In genomic region chr10:89342219-89342966, GRCh38 we compare ENCODE assay signal across 11 cellular contexts. TPM values are rescaled to one million over a fixed set of nuclear protein-coding genes. Genes with fewer than 3 reads are reported as not detected.
A peak's percentile ranks its signal among the peaks of the same experiment; 100 is the strongest.
DNase-seq lines count a peak whose midpoint lies in the region; TF ChIP-seq lines count a peak whose summit lies in the region.
"Had no signal": no experiment of that assay in that cellular context is flagged by ENCODE, and none has a peak within 500 bp of the region (broad histone marks: within the 10 kb centered on the region; RNA-seq: fewer than 3 reads in every experiment).

No MANE protein-coding gene starts in this region.

- H3K4me3 Mint-ChIP-seq in CD14-positive monocyte: no peak overlapping the region

- H3K9me3 ChIP-seq in smooth muscle cell (replicated peaks; ENCODE audit: low read depth): no peaks in the 10 kb centered on the region
- H3K9me3 ChIP-seq: HAP-1 had no signal

- DNase-seq in Daoy (ENCODE audit: low read depth) (peak; percentile 37), SHP77 treated with DMSO at 0.1 percent for 48 hours (lab: John Stamatoyannopoulos, UW) (peak; percentile 10), fibroblast of the aortic adventitia (ENCODE audit: low read depth) (peak; percentile 92), nucleus accumbens (lab: John Stamatoyannopoulos, UW) (peak in 53 of 56 donors; percentile 23 to 91 (median 76)), NCI-H2081 treated with DMSO at 0.1 percent for 48 hours (lab: John Stamatoyannopoulos, UW) (no peak), smooth muscle cell (lab: John Stamatoyannopoulos, UW; ENCODE audit: unreplicated experiment) (no peak), CD14-positive monocyte (ENCODE audit: low spot score) (no peak)
- no peak for DNase-seq in activated naive CD4-positive, alpha-beta T cell treated with anti-CD3 and anti-CD28 coated beads, Interleukin-2, amount 50 U/mL, for 16 hours
- DNase-seq: activated CD4-positive, alpha-beta T cell treated with anti-CD3 and anti-CD28 coated beads, Interleukin-2, amount 50 U/mL, for 4 hours; NCI-H1930 had no signal

- H3K4me3 ChIP-seq in fibroblast of the aortic adventitia (ENCODE audit: low read depth, low read length) (no peak overlapping the region), smooth muscle cell (no peak overlapping the region)
- H3K4me3 ChIP-seq: HAP-1 had no signal

- H3F3A ChIP-seq in smooth muscle cell (ENCODE audit: low read depth): no peaks in the 10 kb centered on the region

- H3K4me2 ChIP-seq in smooth muscle cell: no peak overlapping the region

- peaks cover 27% of the 10 kb centered on the region for H3K4me1 Mint-ChIP-seq in CD14-positive monocyte

- WGBS in smooth muscle cell (ENCODE audit: low lambda C conversion rate): 86% methylated on average over 3 of the region's 3 CpGs

- no peaks in the 10 kb centered on the region for H3K79me2 ChIP-seq in smooth muscle cell (ENCODE audit: low read depth)

- no peaks in the 10 kb centered on the region for H3K36me3 ChIP-seq in smooth muscle cell (ENCODE audit: low read depth)
- H3K36me3 ChIP-seq: HAP-1 had no signal

- intact Hi-C loops in CD14-positive monocyte (cut with micrococcal nuclease): no loop called here

- no peaks in the 10 kb centered on the region for H4K20me1 ChIP-seq in smooth muscle cell (ENCODE audit: low read depth)

- H3K27me3 ChIP-seq in smooth muscle cell (ENCODE audit: low read depth): no peaks in the 10 kb centered on the region

- H2AFZ ChIP-seq in smooth muscle cell (ENCODE audit: low read depth): no peak overlapping the region

- H3K36me3 Mint-ChIP-seq in CD14-positive monocyte: peaks cover 28 to 32% of the 10 kb centered on the region in 2 donors

- H3K27ac Mint-ChIP-seq in CD14-positive monocyte: no peak overlapping the region

- H3K27me3 Mint-ChIP-seq in CD14-positive monocyte (ENCODE audit: low read depth in 3 of 3): no peaks in the 10 kb centered on the region

- H3K9me3 Mint-ChIP-seq in CD14-positive monocyte: peaks cover 0 to 1% (median 0%) of the 10 kb centered on the region in 7 donors

- H3K27ac ChIP-seq in smooth muscle cell (ENCODE audit: low read depth): no peak overlapping the region

- no peak overlapping the region for H3K9ac ChIP-seq in smooth muscle cell (ENCODE audit: low read depth)

- no peak for TF ChIP-seq CTCF in fibroblast of the aortic adventitia (IDR thresholded peaks at IDR 0.05; ENCODE audit: insufficient read depth, low read length)
- no peak for TF ChIP-seq CTCF in smooth muscle cell (IDR thresholded peaks at IDR 0.05; ENCODE audit: borderline replicate concordance, insufficient read depth, poor library complexity, severe bottlenecking)
- TF ChIP-seq CTCF in CD14-positive monocyte (IDR thresholded peaks at IDR 0.05): no peak

- peaks cover 15% of the 10 kb centered on the region for H3K4me1 ChIP-seq in smooth muscle cell (ENCODE audit: low read depth)

RNA-seq across cellular contexts. Expression of gene IFIT3, which starts 14.6 kb away (rescaled TPM):
- 28.3 and 31.5 TPM in 2 replicates for total RNA-seq in Daoy (2014; rRNA removed; shearing (Covaris generic))
- total RNA-seq in fibroblast of the aortic adventitia (ENCODE audit: low replicate concordance): 23.1 and 88.3 TPM in 2 replicates
- total RNA-seq in smooth muscle cell: 1.2 and 2.1 TPM in 2 replicates
- polyA plus RNA-seq in smooth muscle cell: 1.7 and 4.6 TPM in 2 replicates
- polyA plus RNA-seq in CD14-positive monocyte: 10 to 100 TPM; 26.4 to 38.0 TPM

RNA-seq across cellular contexts. Expression of gene IFIT1B, which starts 35.5 kb away (rescaled TPM):
- 0.09 TPM in 1 of 2 replicates, not detected in the other for total RNA-seq in Daoy (2014; rRNA removed; shearing (Covaris generic))
- total RNA-seq in fibroblast of the aortic adventitia (ENCODE audit: low replicate concordance) (not detected in 2 replicates), smooth muscle cell (not detected in 2 replicates)
- polyA plus RNA-seq in smooth muscle cell (not detected in 2 replicates), CD14-positive monocyte (not detected)

RNA-seq across cellular contexts. Expression of gene IFIT2, which starts 40.5 kb away (rescaled TPM):
- total RNA-seq in Daoy (2014; rRNA removed; shearing (Covaris generic)): 7.1 and 8.5 TPM in 2 replicates
- 7.6 and 30.7 TPM in 2 replicates for total RNA-seq in fibroblast of the aortic adventitia (ENCODE audit: low replicate concordance)
- 0.27 and 1.2 TPM in 2 replicates for total RNA-seq in smooth muscle cell
- 0.72 and 1.5 TPM in 2 replicates for polyA plus RNA-seq in smooth muscle cell
- 10 to 100 TPM; 15.5 to 25.2 TPM for polyA plus RNA-seq in CD14-positive monocyte

RNA-seq across cellular contexts. Expression of gene IFIT1, which starts 50.0 kb away (rescaled TPM):
- 13.7 and 17.3 TPM in 2 replicates for total RNA-seq in Daoy (2014; rRNA removed; shearing (Covaris generic))
- total RNA-seq in fibroblast of the aortic adventitia (ENCODE audit: low replicate concordance): 13.6 and 172 TPM in 2 replicates
- 0.36 and 1.2 TPM in 2 replicates for total RNA-seq in smooth muscle cell
- 0.79 and 1.8 TPM in 2 replicates for polyA plus RNA-seq in smooth muscle cell
- polyA plus RNA-seq in CD14-positive monocyte: 10 to 100 TPM; 12.1 to 17.1 TPM

Comparison
In these comparisons a context has a peak if more than half of its experiments do, and no peak if none do; other contexts are left out.
1. DNase-seq: peak in Daoy (single experiment), SHP77 treated with DMSO at 0.1 percent for 48 hours (single experiment), fibroblast of the aortic adventitia (single experiment) and nucleus accumbens (53 of 56); none in activated naive CD4-positive, alpha-beta T cell treated with anti-CD3 and anti-CD28 coated beads, Interleukin-2, amount 50 U/mL, for 16 hours (single experiment), NCI-H2081 treated with DMSO at 0.1 percent for 48 hours (single experiment), smooth muscle cell (single experiment) and CD14-positive monocyte (single experiment).